12 cellular contexts compared by ENCODE assay signal in genomic region chr3:150825192-150825915, GRCh38.
A peak's percentile ranks its signal among the peaks of the same experiment; 100 is the strongest.
DNase-seq lines count a peak whose midpoint lies in the region; ATAC-seq, FAIRE-seq and TF ChIP-seq lines count a peak whose summit lies in the region.
"Had no signal": no experiment of that assay in that cellular context is flagged by ENCODE, and none has a peak within 500 bp of the region (broad histone marks: within the 10 kb centered on the region; RNA-seq: fewer than 3 reads in every experiment).

No MANE protein-coding gene starts in this region.

- TF ChIP-seq EP300 in A549 (IDR thresholded peaks at IDR 0.05): no peak

- H3K27me3 ChIP-seq in right lobe of liver: no peaks in the 10 kb centered on the region

- intact Hi-C loops in left cardiac atrium (cut with DNase I) (no loop called here), right lobe of liver (cut with DNase I) (no loop called here)

- CTCF ChIA-PET in A549 (lab: Yijun Ruan, JAX): interaction anchor here (1.1 to 1.9 kb wide), 4 partner anchors 12 to 39 kb away, joined by 4 to 7 read pairs (median 4); no protein-coding TSS in a partner anchor

- H3K27ac ChIP-seq in A549 (no peak overlapping the region), right lobe of liver (no peak overlapping the region)
- H3K27ac ChIP-seq: SK-N-MC had no signal

- no peak overlapping the region for H3K4me3 ChIP-seq in A549
- no peak overlapping the region for H3K4me3 ChIP-seq in right lobe of liver
- H3K4me3 ChIP-seq: SK-N-MC had no signal

- TF ChIP-seq RAD21 in A549 (conservative IDR thresholded peaks at IDR 0.05 in 1 of 2, IDR thresholded peaks at IDR 0.05 in 1 of 2): no peak

- H3K4me1 ChIP-seq in A549 (no peaks in the 10 kb centered on the region), right lobe of liver (no peaks in the 10 kb centered on the region)

- POLR2A ChIA-PET in A549 (lab: Yijun Ruan, JAX): interaction anchor here (0.6 to 1.1 kb wide), 2 partner anchors 62 to 81 kb away, joined by 3 to 10 read pairs; partner anchors contain the start of gene SIAH2

- H3K4me2 ChIP-seq in A549: no peak overlapping the region

- TF ChIP-seq CTCF in A549 (IDR thresholded peaks at IDR 0.05) (no peak), right lobe of liver (IDR thresholded peaks at IDR 0.05) (no peak)

- no peak for TF ChIP-seq POLR2A in A549 (IDR thresholded peaks at IDR 0.05; ENCODE audit: low read length)
- no peak for TF ChIP-seq POLR2A in right lobe of liver (IDR thresholded peaks at IDR 0.05)

- H3K9me3 ChIP-seq in A549 (no peaks in the 10 kb centered on the region), right lobe of liver (no peaks in the 10 kb centered on the region)

- FAIRE-seq in A549 (lab: Jason Lieb, UNC): no peak

- ATAC-seq in A549 (peak; percentile 25 to 32; a peak in 5 of 6 replicates), left cardiac atrium (peak; percentile 58 to 61), right lobe of liver (peak; percentile 29 to 72 (median 56)), GM18909 (IDR thresholded peaks at IDR 0.05; ENCODE audit: poor library complexity, unreplicated experiment) (no peak)
- ATAC-seq: CD8-positive, alpha-beta T cell had no signal

- 73% methylated on average over 6 of the region's 6 CpGs for WGBS in A549 (ENCODE audit: missing lambda C conversion rate)
- WGBS in right lobe of liver (ENCODE audit: insufficient coverage, low coverage, low lambda C conversion rate, missing lambda C conversion rate): 76% methylated on average over 6 of the region's 6 CpGs

- no peaks in the 10 kb centered on the region for H3K36me3 ChIP-seq in right lobe of liver

- DNase-seq in A549 (ENCODE audit: low read depth in 1 of 2, low spot score in 1 of 2) (no peak), ELR (ENCODE audit: low read depth) (peak; percentile 3), left cardiac atrium (no peak), right lobe of liver (no peak), midbrain (lab: John Stamatoyannopoulos, UW) (no peak), SK-N-DZ (ENCODE audit: low spot score) (no peak)
- DNase-seq: CD8-positive, alpha-beta T cell; HCEC 1CT; IMR-90; NCI-H1417 had no signal

TF ChIP-seq in A549, 52 proteins besides CTCF, POLR2A, EP300 and RAD21:
- TF ChIP-seq FOSB (CRISPR knock-in tag; IDR thresholded peaks at IDR 0.05) (no peak), NR3C1 (IDR thresholded peaks at IDR 0.05) (no peak), TFCP2L1 (CRISPR knock-in tag; IDR thresholded peaks at IDR 0.05) (no peak), ZSCAN20 (CRISPR knock-in tag; IDR thresholded peaks at IDR 0.05) (no peak)
- TF ChIP-seq, protein P1, sequence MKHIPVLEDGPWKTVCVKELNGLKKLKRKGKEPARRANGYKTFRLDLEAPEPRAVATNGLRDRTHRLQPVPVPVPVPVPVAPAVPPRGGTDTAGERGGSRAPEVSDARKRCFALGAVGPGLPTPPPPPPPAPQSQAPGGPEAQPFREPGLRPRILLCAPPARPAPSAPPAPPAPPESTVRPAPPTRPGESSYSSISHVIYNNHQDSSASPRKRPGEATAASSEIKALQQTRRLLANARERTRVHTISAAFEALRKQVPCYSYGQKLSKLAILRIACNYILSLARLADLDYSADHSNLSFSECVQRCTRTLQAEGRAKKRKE (CRISPR knock-in tag; IDR thresholded peaks at IDR 0.05; ENCODE audit: low read depth): no peak
- TF ChIP-seq, protein P2, sequence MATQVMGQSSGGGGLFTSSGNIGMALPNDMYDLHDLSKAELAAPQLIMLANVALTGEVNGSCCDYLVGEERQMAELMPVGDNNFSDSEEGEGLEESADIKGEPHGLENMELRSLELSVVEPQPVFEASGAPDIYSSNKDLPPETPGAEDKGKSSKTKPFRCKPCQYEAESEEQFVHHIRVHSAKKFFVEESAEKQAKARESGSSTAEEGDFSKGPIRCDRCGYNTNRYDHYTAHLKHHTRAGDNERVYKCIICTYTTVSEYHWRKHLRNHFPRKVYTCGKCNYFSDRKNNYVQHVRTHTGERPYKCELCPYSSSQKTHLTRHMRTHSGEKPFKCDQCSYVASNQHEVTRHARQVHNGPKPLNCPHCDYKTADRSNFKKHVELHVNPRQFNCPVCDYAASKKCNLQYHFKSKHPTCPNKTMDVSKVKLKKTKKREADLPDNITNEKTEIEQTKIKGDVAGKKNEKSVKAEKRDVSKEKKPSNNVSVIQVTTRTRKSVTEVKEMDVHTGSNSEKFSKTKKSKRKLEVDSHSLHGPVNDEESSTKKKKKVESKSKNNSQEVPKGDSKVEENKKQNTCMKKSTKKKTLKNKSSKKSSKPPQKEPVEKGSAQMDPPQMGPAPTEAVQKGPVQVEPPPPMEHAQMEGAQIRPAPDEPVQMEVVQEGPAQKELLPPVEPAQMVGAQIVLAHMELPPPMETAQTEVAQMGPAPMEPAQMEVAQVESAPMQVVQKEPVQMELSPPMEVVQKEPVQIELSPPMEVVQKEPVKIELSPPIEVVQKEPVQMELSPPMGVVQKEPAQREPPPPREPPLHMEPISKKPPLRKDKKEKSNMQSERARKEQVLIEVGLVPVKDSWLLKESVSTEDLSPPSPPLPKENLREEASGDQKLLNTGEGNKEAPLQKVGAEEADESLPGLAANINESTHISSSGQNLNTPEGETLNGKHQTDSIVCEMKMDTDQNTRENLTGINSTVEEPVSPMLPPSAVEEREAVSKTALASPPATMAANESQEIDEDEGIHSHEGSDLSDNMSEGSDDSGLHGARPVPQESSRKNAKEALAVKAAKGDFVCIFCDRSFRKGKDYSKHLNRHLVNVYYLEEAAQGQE (IDR thresholded peaks at IDR 0.05): no peak
